Comparison of ENCODE assay signal across 9 cellular contexts in the genomic region with DNA sequence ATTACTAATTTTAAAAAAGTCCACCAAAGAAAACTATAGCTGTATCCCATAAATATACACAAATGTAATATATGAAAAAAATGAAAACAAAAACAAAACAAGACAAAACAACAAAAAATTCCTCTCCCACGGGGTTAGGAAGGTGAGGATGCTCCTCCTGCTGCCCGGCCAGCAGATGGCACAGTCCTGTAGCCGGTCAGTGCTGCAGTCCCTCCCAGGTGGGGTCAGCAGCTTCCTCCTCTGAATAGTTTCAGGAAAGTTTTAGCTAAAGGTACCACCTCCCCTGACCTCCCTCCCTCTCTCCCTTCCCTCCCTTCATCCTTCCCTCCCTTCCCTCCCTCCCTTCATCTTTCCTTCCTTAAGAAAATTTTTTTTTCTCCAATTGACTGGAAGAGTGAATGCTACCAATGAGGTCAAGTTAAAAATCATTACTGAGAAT.
DNase-seq lines count a peak whose midpoint lies in the region; ATAC-seq and TF ChIP-seq lines count a peak whose summit lies in the region.
"Had no signal": no experiment of that assay in that cellular context is flagged by ENCODE, and none has a peak within 500 bp of the region (broad histone marks: within the 10 kb centered on the region; RNA-seq: fewer than 3 reads in every experiment).

No MANE protein-coding gene starts in this region.

- H3K27me3 Mint-ChIP-seq in WTC11 (ENCODE audit: low read depth) = no peaks in the 10 kb centered on the region
- H3K27me3 Mint-ChIP-seq: memory B cell had no signal

- peaks cover 6% of the 10 kb centered on the region; the same call in 1 of the 2 replicates for H3K36me3 Mint-ChIP-seq in WTC11

- H3K4me3 Mint-ChIP-seq in WTC11 = no peak overlapping the region
- H3K4me3 Mint-ChIP-seq: memory B cell had no signal

- H3K4me3 ChIP-seq in ACC112 (ENCODE audit: low read depth, low read length) = peak overlapping the region; percentile 31; the same call in 1 of the 2 replicates
- no peak overlapping the region for H3K4me3 ChIP-seq in H7 (ENCODE audit: insufficient read depth, low read depth, low read length)

- peak; percentile 77 for DNase-seq in H7
- peak; percentile 71 for DNase-seq in WTC11 (ENCODE audit: low spot score)
- DNase-seq in iPS-NIHi7 (ENCODE audit: extremely low spot score) = peak; percentile 92
- no peak for DNase-seq in activated gamma-delta T cell (lab: John Stamatoyannopoulos, UW)
- DNase-seq in NCI-H2171 (lab: John Stamatoyannopoulos, UW) = no peak
- DNase-seq in cortex of kidney (lab: John Stamatoyannopoulos, UW) = no peak
- no peak for DNase-seq in NCI-H128 (lab: John Stamatoyannopoulos, UW; ENCODE audit: unreplicated experiment)

- CTCF ChIA-PET in WTC11 (lab: Charles Lee) = interaction anchor here (0.6 to 3.1 kb wide), 29 partner anchors 10 to 364 kb away, joined by 3 to 20 read pairs (median 4); a partner anchor contains a TSS

- peaks cover 41% of the 10 kb centered on the region for H3K4me1 ChIP-seq in ACC112 (ENCODE audit: control insufficient read depth, insufficient read depth, low read length, unreplicated experiment)

- H3K27me3 ChIP-seq in ACC112 (ENCODE audit: insufficient read depth, low read length) (no peaks in the 10 kb centered on the region), H7 (ENCODE audit: control insufficient read depth, insufficient read depth, low read length) (no peaks in the 10 kb centered on the region)

- peaks cover 3% of the 10 kb centered on the region; the same call in 1 of the 2 replicates for H3K9me3 Mint-ChIP-seq in WTC11
- H3K9me3 Mint-ChIP-seq: memory B cell had no signal

- H3K27ac Mint-ChIP-seq in WTC11 = peak overlapping the region; percentile 92
- H3K27ac Mint-ChIP-seq: memory B cell had no signal

- H2AFZ ChIP-seq in ACC112 (ENCODE audit: low read length, unreplicated experiment) = no peak overlapping the region

- POLR2A ChIA-PET in WTC11 (lab: Charles Lee) = interaction anchor here (1.4 kb wide), 1 partner anchor 237 kb away, joined by 13 read pairs; a partner anchor contains a TSS

- ATAC-seq in WTC11 = peak; percentile 99

- 0 out of 2 replicates have a peak, but pooled peaks have one; percentile 27 for TF ChIP-seq CTCF in WTC11 (IDR thresholded peaks at IDR 0.05)

- peaks cover 12% of the 10 kb centered on the region for H3K79me2 ChIP-seq in ACC112 (ENCODE audit: control insufficient read depth, insufficient read depth, low read length, unreplicated experiment)

- peaks cover 4% of the 10 kb centered on the region; the same call in 1 of the 2 replicates for H3K36me3 ChIP-seq in ACC112 (ENCODE audit: insufficient read depth, low read length)
- H3K36me3 ChIP-seq in H7 (replicated peaks; ENCODE audit: control insufficient read depth, insufficient read depth, low read length) = no peaks in the 10 kb centered on the region

- H3K27ac ChIP-seq in ACC112 (ENCODE audit: low read depth, low read length) = peak overlapping the region; percentile 92

- peaks cover 58% of the 10 kb centered on the region for H3K4me1 Mint-ChIP-seq in WTC11
- H3K4me1 Mint-ChIP-seq: memory B cell had no signal

TF ChIP-seq in WTC11, 78 proteins besides CTCF, POLR2A, EP300 and RAD21 (continues in another document):
- TF ChIP-seq NR3C1 (CRISPR knock-in tag; conservative IDR thresholded peaks at IDR 0.05; ENCODE audit: low read depth) (no peak), RELA (CRISPR knock-in tag; IDR thresholded peaks at IDR 0.05; ENCODE audit: borderline replicate concordance) (no peak), GABPB1 (CRISPR knock-in tag; IDR thresholded peaks at IDR 0.05) (no peak), ZNF423 (CRISPR knock-in tag; IDR thresholded peaks at IDR 0.05) (no peak), SOX15 (CRISPR knock-in tag; IDR thresholded peaks at IDR 0.05) (no peak), GRHL2 (CRISPR knock-in tag; IDR thresholded peaks at IDR 0.05; ENCODE audit: insufficient replicate concordance, severe bottlenecking) (no peak), ATF1 (CRISPR knock-in tag; IDR thresholded peaks at IDR 0.05) (no peak), ESRRA (CRISPR knock-in tag; IDR thresholded peaks at IDR 0.05; ENCODE audit: borderline replicate concordance) (no peak), NFATC4 (CRISPR knock-in tag; IDR thresholded peaks at IDR 0.05) (no peak)
- TF ChIP-seq, protein P1, sequence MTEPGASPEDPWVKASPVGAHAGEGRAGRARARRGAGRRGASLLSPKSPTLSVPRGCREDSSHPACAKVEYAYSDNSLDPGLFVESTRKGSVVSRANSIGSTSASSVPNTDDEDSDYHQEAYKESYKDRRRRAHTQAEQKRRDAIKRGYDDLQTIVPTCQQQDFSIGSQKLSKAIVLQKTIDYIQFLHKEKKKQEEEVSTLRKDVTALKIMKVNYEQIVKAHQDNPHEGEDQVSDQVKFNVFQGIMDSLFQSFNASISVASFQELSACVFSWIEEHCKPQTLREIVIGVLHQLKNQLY (CRISPR knock-in tag; IDR thresholded peaks at IDR 0.05) = no peak
- TF ChIP-seq, protein P2, sequence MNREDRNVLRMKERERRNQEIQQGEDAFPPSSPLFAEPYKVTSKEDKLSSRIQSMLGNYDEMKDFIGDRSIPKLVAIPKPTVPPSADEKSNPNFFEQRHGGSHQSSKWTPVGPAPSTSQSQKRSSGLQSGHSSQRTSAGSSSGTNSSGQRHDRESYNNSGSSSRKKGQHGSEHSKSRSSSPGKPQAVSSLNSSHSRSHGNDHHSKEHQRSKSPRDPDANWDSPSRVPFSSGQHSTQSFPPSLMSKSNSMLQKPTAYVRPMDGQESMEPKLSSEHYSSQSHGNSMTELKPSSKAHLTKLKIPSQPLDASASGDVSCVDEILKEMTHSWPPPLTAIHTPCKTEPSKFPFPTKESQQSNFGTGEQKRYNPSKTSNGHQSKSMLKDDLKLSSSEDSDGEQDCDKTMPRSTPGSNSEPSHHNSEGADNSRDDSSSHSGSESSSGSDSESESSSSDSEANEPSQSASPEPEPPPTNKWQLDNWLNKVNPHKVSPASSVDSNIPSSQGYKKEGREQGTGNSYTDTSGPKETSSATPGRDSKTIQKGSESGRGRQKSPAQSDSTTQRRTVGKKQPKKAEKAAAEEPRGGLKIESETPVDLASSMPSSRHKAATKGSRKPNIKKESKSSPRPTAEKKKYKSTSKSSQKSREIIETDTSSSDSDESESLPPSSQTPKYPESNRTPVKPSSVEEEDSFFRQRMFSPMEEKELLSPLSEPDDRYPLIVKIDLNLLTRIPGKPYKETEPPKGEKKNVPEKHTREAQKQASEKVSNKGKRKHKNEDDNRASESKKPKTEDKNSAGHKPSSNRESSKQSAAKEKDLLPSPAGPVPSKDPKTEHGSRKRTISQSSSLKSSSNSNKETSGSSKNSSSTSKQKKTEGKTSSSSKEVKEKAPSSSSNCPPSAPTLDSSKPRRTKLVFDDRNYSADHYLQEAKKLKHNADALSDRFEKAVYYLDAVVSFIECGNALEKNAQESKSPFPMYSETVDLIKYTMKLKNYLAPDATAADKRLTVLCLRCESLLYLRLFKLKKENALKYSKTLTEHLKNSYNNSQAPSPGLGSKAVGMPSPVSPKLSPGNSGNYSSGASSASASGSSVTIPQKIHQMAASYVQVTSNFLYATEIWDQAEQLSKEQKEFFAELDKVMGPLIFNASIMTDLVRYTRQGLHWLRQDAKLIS (CRISPR knock-in tag; IDR thresholded peaks at IDR 0.05; ENCODE audit: borderline replicate concordance) = no peak
- TF ChIP-seq, protein P3, sequence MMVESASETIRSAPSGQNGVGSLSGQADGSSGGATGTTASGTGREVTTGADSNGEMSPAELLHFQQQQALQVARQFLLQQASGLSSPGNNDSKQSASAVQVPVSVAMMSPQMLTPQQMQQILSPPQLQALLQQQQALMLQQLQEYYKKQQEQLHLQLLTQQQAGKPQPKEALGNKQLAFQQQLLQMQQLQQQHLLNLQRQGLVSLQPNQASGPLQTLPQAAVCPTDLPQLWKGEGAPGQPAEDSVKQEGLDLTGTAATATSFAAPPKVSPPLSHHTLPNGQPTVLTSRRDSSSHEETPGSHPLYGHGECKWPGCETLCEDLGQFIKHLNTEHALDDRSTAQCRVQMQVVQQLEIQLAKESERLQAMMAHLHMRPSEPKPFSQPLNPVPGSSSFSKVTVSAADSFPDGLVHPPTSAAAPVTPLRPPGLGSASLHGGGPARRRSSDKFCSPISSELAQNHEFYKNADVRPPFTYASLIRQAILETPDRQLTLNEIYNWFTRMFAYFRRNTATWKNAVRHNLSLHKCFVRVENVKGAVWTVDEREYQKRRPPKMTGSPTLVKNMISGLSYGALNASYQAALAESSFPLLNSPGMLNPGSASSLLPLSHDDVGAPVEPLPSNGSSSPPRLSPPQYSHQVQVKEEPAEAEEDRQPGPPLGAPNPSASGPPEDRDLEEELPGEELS (CRISPR knock-in tag; IDR thresholded peaks at IDR 0.05) = no peak
- TF ChIP-seq, protein P4, sequence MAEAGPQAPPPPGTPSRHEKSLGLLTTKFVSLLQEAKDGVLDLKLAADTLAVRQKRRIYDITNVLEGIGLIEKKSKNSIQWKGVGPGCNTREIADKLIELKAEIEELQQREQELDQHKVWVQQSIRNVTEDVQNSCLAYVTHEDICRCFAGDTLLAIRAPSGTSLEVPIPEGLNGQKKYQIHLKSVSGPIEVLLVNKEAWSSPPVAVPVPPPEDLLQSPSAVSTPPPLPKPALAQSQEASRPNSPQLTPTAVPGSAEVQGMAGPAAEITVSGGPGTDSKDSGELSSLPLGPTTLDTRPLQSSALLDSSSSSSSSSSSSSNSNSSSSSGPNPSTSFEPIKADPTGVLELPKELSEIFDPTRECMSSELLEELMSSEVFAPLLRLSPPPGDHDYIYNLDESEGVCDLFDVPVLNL (CRISPR knock-in tag; IDR thresholded peaks at IDR 0.05; ENCODE audit: borderline replicate concordance, low read depth) = no peak
- TF ChIP-seq, protein P5, sequence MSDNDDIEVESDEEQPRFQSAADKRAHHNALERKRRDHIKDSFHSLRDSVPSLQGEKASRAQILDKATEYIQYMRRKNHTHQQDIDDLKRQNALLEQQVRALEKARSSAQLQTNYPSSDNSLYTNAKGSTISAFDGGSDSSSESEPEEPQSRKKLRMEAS (CRISPR knock-in tag; IDR thresholded peaks at IDR 0.05) = no peak

Comparison
In these comparisons a context has a peak if more than half of its experiments do, and no peak if none do; other contexts are left out.
1. DNase-seq: peak in H7 (single experiment), WTC11 (single experiment) and iPS-NIHi7 (single experiment); none in activated gamma-delta T cell (single experiment), NCI-H2171 (single experiment), cortex of kidney (single experiment) and NCI-H128 (single experiment).